In genomic region chr2:122417114-122417513, GRCh38 we compare ENCODE assay signal across 22 cellular contexts.
"Had no signal": no experiment of that assay in that cellular context is flagged by ENCODE, and none has a peak within 500 bp of the region (broad histone marks: within the 10 kb centered on the region; RNA-seq: fewer than 3 reads in every experiment).

No MANE protein-coding gene starts in this region.

- H3K9me3 ChIP-seq: esophagus muscularis mucosa, gastroesophageal sphincter, heart left ventricle, left ventricle myocardium inferior, lower lobe of right lung, mucosa of descending colon had no signal

- H3K4me3 ChIP-seq: coronary artery, dorsolateral prefrontal cortex, esophagus muscularis mucosa, gastroesophageal sphincter, heart left ventricle, hepatocyte, left ventricle myocardium inferior, lower lobe of right lung, mucosa of descending colon had no signal

- DNase-seq: dermis blood vessel endothelial cell; dorsolateral prefrontal cortex; effector CD4-positive, alpha-beta T cell; effector memory CD4-positive, alpha-beta T cell; foreskin keratinocyte; heart left ventricle; hypothalamus; immature natural killer cell; islet precursor cell; kidney; kidney glomerular epithelial cell; left colon; left ventricle myocardium inferior; lower lobe of right lung; mesenchymal stem cell; mucosa of descending colon; naive B cell had no signal

- H3K27me3 ChIP-seq: esophagus muscularis mucosa, foreskin keratinocyte, gastroesophageal sphincter, heart left ventricle, hepatocyte had no signal

- ATAC-seq: foreskin keratinocyte, gastroesophageal sphincter, heart left ventricle, left colon, left lobe of liver, lower lobe of right lung, mucosa of descending colon had no signal

- H3K27ac ChIP-seq: coronary artery, dorsolateral prefrontal cortex, esophagus muscularis mucosa, foreskin keratinocyte, gastroesophageal sphincter, heart left ventricle, hepatocyte, left ventricle myocardium inferior, lower lobe of right lung had no signal

- H3K4me1 ChIP-seq: esophagus muscularis mucosa, foreskin keratinocyte, gastroesophageal sphincter, heart left ventricle, left ventricle myocardium inferior, lower lobe of right lung had no signal
